In genomic region chr12:102080842-102081241, GRCh38 we compare ENCODE assay signal across 9 cellular contexts.
"Had no signal": no experiment of that assay in that cellular context is flagged by ENCODE, and none has a peak within 500 bp of the region (broad histone marks: within the 10 kb centered on the region; RNA-seq: fewer than 3 reads in every experiment).

No MANE protein-coding gene starts in this region.

- H3K9me3 ChIP-seq: HAP-1 had no signal

- H3K4me3 Mint-ChIP-seq: HFFc6, IgD-negative memory B cell had no signal

- H3K4me1 Mint-ChIP-seq: IgD-negative memory B cell had no signal

- H3K27me3 Mint-ChIP-seq: IgD-negative memory B cell had no signal

- ATAC-seq: HCT116, HepG2 had no signal

- H3K27ac Mint-ChIP-seq: HFFc6, IgD-negative memory B cell had no signal

- H3K9me3 Mint-ChIP-seq: HFFc6, IgD-negative memory B cell had no signal

- H3K4me3 ChIP-seq: GM23248, HAP-1 had no signal

- DNase-seq: GM23248, GOT3, H7, HFFc6 had no signal

- H3K27ac ChIP-seq: GM23248, HL-60 had no signal
